ENCODE assay signal across 23 cellular contexts in the genomic region with DNA sequence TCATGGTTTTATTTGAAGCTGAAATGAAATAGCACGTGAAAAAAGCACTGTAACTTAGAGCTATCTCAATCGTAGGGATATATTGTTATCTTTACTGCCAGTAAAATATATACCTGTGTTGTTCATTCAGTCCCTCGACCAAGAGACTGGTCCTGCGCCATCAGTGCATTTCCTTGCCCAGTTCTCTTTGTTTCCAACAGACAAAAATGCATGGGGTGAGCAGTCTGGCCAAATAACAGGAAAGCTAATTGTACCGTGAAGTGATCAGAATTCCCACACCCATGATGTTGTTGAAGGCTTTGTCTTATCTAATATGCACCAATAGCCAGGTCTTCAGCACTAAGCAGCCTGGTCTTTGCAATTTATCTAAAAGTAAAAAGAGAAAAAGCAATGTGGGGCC.
DNase-seq lines count a peak whose midpoint lies in the region; ATAC-seq and TF ChIP-seq lines count a peak whose summit lies in the region.
"Had no signal": no experiment of that assay in that cellular context is flagged by ENCODE, and none has a peak within 500 bp of the region (broad histone marks: within the 10 kb centered on the region; RNA-seq: fewer than 3 reads in every experiment).

No MANE protein-coding gene starts in this region.

- H3K9ac ChIP-seq in BLaER1: no peak overlapping the region

- H3K4me1 Mint-ChIP-seq in stimulated activated memory B cell treated with anti-CD40 and anti-IgM and Interleukin-4, amounts not matched to agents 10 μg/mL and 1 μg/mL and 100 μg/mL, for 72 hours: no peaks in the 10 kb centered on the region
- H3K4me1 Mint-ChIP-seq: B cell had no signal

- no peak overlapping the region for H3K27ac Mint-ChIP-seq in stimulated activated memory B cell treated with anti-CD40 and anti-IgM and Interleukin-4, amounts not matched to agents 10 μg/mL and 1 μg/mL and 100 μg/mL, for 72 hours
- H3K27ac Mint-ChIP-seq: B cell; CD4-positive, alpha-beta T cell; CD8-positive, alpha-beta T cell had no signal

- H3K4me1 ChIP-seq in BLaER1 (peaks cover 11% of the 10 kb centered on the region), OCI-LY7 (ENCODE audit: insufficient read depth, low read length, poor library complexity, severe bottlenecking) (peaks cover 18% of the 10 kb centered on the region)
- H3K4me1 ChIP-seq: A549, Caco-2 had no signal

- no peaks in the 10 kb centered on the region for H3K27me3 ChIP-seq in BLaER1

- H3K36me3 Mint-ChIP-seq in stimulated activated memory B cell treated with anti-CD40 and anti-IgM and Interleukin-4, amounts not matched to agents 10 μg/mL and 1 μg/mL and 100 μg/mL, for 72 hours: no peaks in the 10 kb centered on the region
- H3K36me3 Mint-ChIP-seq: CD8-positive, alpha-beta T cell had no signal

- POLR2A ChIA-PET in OCI-LY7 (lab: Charles Lee): interaction anchor here (0.5 to 2.1 kb wide), 2 partner anchors 16 to 451 kb away, joined by 3 to 8 read pairs; no protein-coding TSS in a partner anchor

- H3K27ac ChIP-seq in BLaER1: no peak overlapping the region
- no peak overlapping the region for H3K27ac ChIP-seq in OCI-LY7 (ENCODE audit: low read depth, low read length, poor library complexity, severe bottlenecking)
- H3K27ac ChIP-seq: 22Rv1, A549, C4-2B had no signal

- intact Hi-C loops in OCI-LY7 (cut with micrococcal nuclease; ENCODE audit: unreplicated experiment): no loop called here

- ATAC-seq in HG02642 (IDR thresholded peaks at IDR 0.05; ENCODE audit: poor library complexity, unreplicated experiment) (no peak), HG03442 (IDR thresholded peaks at IDR 0.05; ENCODE audit: unreplicated experiment) (no peak)
- ATAC-seq in stimulated activated memory B cell treated with anti-CD40 and anti-IgM and Interleukin-4, amounts not matched to agents 10 μg/mL and 1 μg/mL and 100 μg/mL, for 72 hours: no peak
- ATAC-seq: A549; CD8-positive, alpha-beta T cell had no signal

- H3K27me3 Mint-ChIP-seq in stimulated activated memory B cell treated with anti-CD40 and anti-IgM and Interleukin-4, amounts not matched to agents 10 μg/mL and 1 μg/mL and 100 μg/mL, for 72 hours: no peaks in the 10 kb centered on the region
- H3K27me3 Mint-ChIP-seq: B cell; CD4-positive, alpha-beta T cell had no signal

- H2AFZ ChIP-seq in OCI-LY7 (ENCODE audit: low read length): peak overlapping the region; percentile 44; the same call in 1 of the 2 replicates

- H3K9me3 ChIP-seq in BLaER1 (no peaks in the 10 kb centered on the region), OCI-LY7 (ENCODE audit: low read length) (peaks cover 5% of the 10 kb centered on the region; the same call in 1 of the 2 replicates)
- H3K9me3 ChIP-seq: A549, Caco-2 had no signal

- TF ChIP-seq CTCF in OCI-LY7 (conservative IDR thresholded peaks at IDR 0.05; ENCODE audit: low read length): no peak

- no peak overlapping the region for H3K4me3 ChIP-seq in BLaER1
- H3K4me3 ChIP-seq in OCI-LY7 (ENCODE audit: low read depth, low read length, poor library complexity, severe bottlenecking): no peak overlapping the region
- H3K4me3 ChIP-seq: A549 had no signal

- no peak overlapping the region for H3K4me3 Mint-ChIP-seq in stimulated activated memory B cell treated with anti-CD40 and anti-IgM and Interleukin-4, amounts not matched to agents 10 μg/mL and 1 μg/mL and 100 μg/mL, for 72 hours
- H3K4me3 Mint-ChIP-seq: B cell; CD4-positive, alpha-beta T cell; CD8-positive, alpha-beta T cell had no signal

- in situ Hi-C loops in G401 (cut with HindIII; ENCODE audit: low sequenced_read_pairs): no loop called here

- H4K20me1 ChIP-seq in BLaER1 (no peaks in the 10 kb centered on the region), OCI-LY7 (ENCODE audit: insufficient read depth, low read length) (no peaks in the 10 kb centered on the region)

- H3K36me3 ChIP-seq in BLaER1 (peaks cover 7% of the 10 kb centered on the region), OCI-LY7 (ENCODE audit: insufficient read depth, low read length) (no peaks in the 10 kb centered on the region)

- no TSS peak for BruUV-seq in OCI-LY7 (replicated peaks; lab: Mats Ljungman, UMichigan)

- no peaks in the 10 kb centered on the region for H3K79me2 ChIP-seq in OCI-LY7 (ENCODE audit: insufficient read depth, low read depth, low read length)

- H3K9me3 Mint-ChIP-seq in stimulated activated memory B cell treated with anti-CD40 and anti-IgM and Interleukin-4, amounts not matched to agents 10 μg/mL and 1 μg/mL and 100 μg/mL, for 72 hours: no peaks in the 10 kb centered on the region
- H3K9me3 Mint-ChIP-seq: CD4-positive, alpha-beta T cell; CD8-positive, alpha-beta T cell had no signal

- 0 out of 2 replicates have a peak overlapping the region, but pooled peaks have one; percentile 1 for H3K4me2 ChIP-seq in BLaER1
- H3K4me2 ChIP-seq in OCI-LY7 (ENCODE audit: low read length): peak overlapping the region; percentile 26; the same call in 1 of the 2 replicates
- H3K4me2 ChIP-seq: A549 had no signal

- DNase-seq in G401 (ENCODE audit: low spot score) (peak; percentile 88), OCI-LY7 (ENCODE audit: low spot score) (no peak), cerebellum (ENCODE audit: low spot score) (peak; percentile 60), DMS114 treated with DMSO at 0.1 percent for 48 hours (lab: John Stamatoyannopoulos, UW; ENCODE audit: unreplicated experiment) (no peak)
- DNase-seq: AML-193; Caco-2; Calu3; CD4-positive, alpha-beta T cell; CD8-positive, alpha-beta T cell; DMS153; DMS53; DMS79; DND-41; EL; GF-D8 had no signal

- H3K9me2 ChIP-seq in OCI-LY7 (ENCODE audit: insufficient read depth, low read length): no peaks in the 10 kb centered on the region

- CTCF ChIA-PET in OCI-LY7 (lab: Charles Lee; ENCODE audit: unreplicated experiment): no interaction called here

Comparison
In these comparisons a context has a peak if more than half of its experiments do, and no peak if none do; other contexts are left out.
1. DNase-seq: peak in G401 (single experiment) and cerebellum (single experiment); none in OCI-LY7 (single experiment) and DMS114 treated with DMSO at 0.1 percent for 48 hours (single experiment).